9 cellular contexts compared by ENCODE assay signal in genomic region chr19:5110546-5110945, GRCh38.
"Had no signal": no experiment of that assay in that cellular context is flagged by ENCODE, and none has a peak within 500 bp of the region (broad histone marks: within the 10 kb centered on the region; RNA-seq: fewer than 3 reads in every experiment).

No MANE protein-coding gene starts in this region.

- H3K27ac ChIP-seq: HL-60, KMS-11 had no signal

- H3K4me3 ChIP-seq: GM23338, HAP-1 had no signal

- H3K36me3 ChIP-seq: HAP-1 had no signal

- ATAC-seq: GM23338, HepG2 had no signal

- H3K9ac ChIP-seq: KMS-11 had no signal

- FAIRE-seq: HepG2 had no signal

- H3K4me2 ChIP-seq: GM23338, KMS-11 had no signal

- H2AFZ ChIP-seq: GM23338 had no signal

- H3K9me3 ChIP-seq: HAP-1 had no signal

- H3K4me1 ChIP-seq: HAP-1 had no signal

- DNase-seq: H7, HFFc6, Karpas-422, KBM-7 had no signal
